Comparison of ENCODE assay signal across 24 cellular contexts in the genomic region with DNA sequence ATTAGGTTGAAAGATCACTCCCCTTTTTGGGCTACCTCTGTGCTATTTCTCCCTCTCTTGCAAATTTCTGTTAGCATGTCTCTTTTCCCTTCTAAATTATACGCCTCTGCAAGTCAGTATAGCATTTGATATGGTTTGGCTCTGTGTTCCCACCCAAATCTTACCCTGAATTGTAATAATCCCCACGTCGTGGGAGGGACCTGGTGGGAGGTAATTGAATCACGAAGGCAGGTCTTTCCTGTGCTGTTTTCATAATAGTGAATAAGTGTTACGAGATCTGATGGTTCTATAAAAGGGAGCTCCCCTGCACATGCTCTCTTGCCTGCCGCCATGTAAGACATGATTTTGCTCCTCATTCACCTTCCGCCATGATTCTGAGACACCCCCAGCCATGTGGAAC.
"Had no signal": no experiment of that assay in that cellular context is flagged by ENCODE, and none has a peak within 500 bp of the region (broad histone marks: within the 10 kb centered on the region; RNA-seq: fewer than 3 reads in every experiment).

No MANE protein-coding gene starts in this region.

- H3K27ac Mint-ChIP-seq: natural killer cell treated with Interleukin-12 subunit alpha and Interleukin-12 subunit beta and Interleukin-15 and Interleukin-18, amount 100 ng/mL, for 72 hours; stimulated activated naive B cell treated with anti-CD40 and anti-IgM and Interleukin-4, amounts not matched to agents 10 μg/mL and 1 μg/mL and 100 μg/mL, for 72 hours; stimulated activated naive CD8-positive, alpha-beta T cell treated with anti-CD3 and anti-CD28 coated beads, Interleukin-15, Interleukin-2, amounts not matched to agents 100 ng/mL and 50 ng/mL, for 24 hours had no signal

- H3K27ac ChIP-seq: neutrophil, pancreas, right lobe of liver, sigmoid colon, stomach, thoracic aorta, thyroid gland, tibial nerve, upper lobe of left lung, vagina had no signal

- H3K9me3 Mint-ChIP-seq: natural killer cell treated with Interleukin-12 subunit alpha and Interleukin-12 subunit beta and Interleukin-15 and Interleukin-18, amount 100 ng/mL, for 72 hours; stimulated activated effector memory CD8-positive, alpha-beta T cell treated with anti-CD3 and anti-CD28 coated beads, Interleukin-12 subunit alpha, Interleukin-12 subunit beta, amount 100 ng/mL, for 72 hours; stimulated activated naive CD8-positive, alpha-beta T cell treated with anti-CD3 and anti-CD28 coated beads, Interleukin-15, Interleukin-2, amounts not matched to agents 100 ng/mL and 50 ng/mL, for 24 hours had no signal

- H3K4me1 Mint-ChIP-seq: neural crest cell; stimulated activated effector memory CD8-positive, alpha-beta T cell treated with anti-CD3 and anti-CD28 coated beads, Interleukin-12 subunit alpha, Interleukin-12 subunit beta, amount 100 ng/mL, for 72 hours; stimulated activated naive B cell treated with anti-CD40 and anti-IgM and Interleukin-4, amounts not matched to agents 10 μg/mL and 1 μg/mL and 100 μg/mL, for 72 hours had no signal

- H3K4me3 Mint-ChIP-seq: natural killer cell treated with Interleukin-12 subunit alpha and Interleukin-12 subunit beta and Interleukin-15 and Interleukin-18, amount 100 ng/mL, for 72 hours; nephron progenitor cell; neural crest cell; stimulated activated effector memory CD8-positive, alpha-beta T cell treated with anti-CD3 and anti-CD28 coated beads, Interleukin-12 subunit alpha, Interleukin-12 subunit beta, amount 100 ng/mL, for 72 hours; stimulated activated naive B cell treated with anti-CD40 and anti-IgM and Interleukin-4, amounts not matched to agents 10 μg/mL and 1 μg/mL and 100 μg/mL, for 72 hours; stimulated activated naive CD8-positive, alpha-beta T cell treated with anti-CD3 and anti-CD28 coated beads, Interleukin-15, Interleukin-2, amounts not matched to agents 100 ng/mL and 50 ng/mL, for 24 hours had no signal

- H3K27me3 Mint-ChIP-seq: natural killer cell treated with Interleukin-12 subunit alpha and Interleukin-12 subunit beta and Interleukin-15 and Interleukin-18, amount 100 ng/mL, for 72 hours; stimulated activated naive B cell treated with anti-CD40 and anti-IgM and Interleukin-4, amounts not matched to agents 10 μg/mL and 1 μg/mL and 100 μg/mL, for 72 hours; stimulated activated naive CD8-positive, alpha-beta T cell treated with anti-CD3 and anti-CD28 coated beads, Interleukin-15, Interleukin-2, amounts not matched to agents 100 ng/mL and 50 ng/mL, for 24 hours had no signal

- ATAC-seq: natural killer cell treated with Interleukin-12 subunit alpha and Interleukin-12 subunit beta and Interleukin-15 and Interleukin-18, amount 100 ng/mL, for 72 hours; pancreas; right cardiac atrium; right lobe of liver; stimulated activated effector memory CD8-positive, alpha-beta T cell treated with anti-CD3 and anti-CD28 coated beads, Interleukin-12 subunit alpha, Interleukin-12 subunit beta, amount 100 ng/mL, for 72 hours; stimulated activated naive B cell treated with anti-CD40 and anti-IgM and Interleukin-4, amounts not matched to agents 10 μg/mL and 1 μg/mL and 100 μg/mL, for 72 hours had no signal

- DNase-seq: nephron progenitor cell; pancreas; right cardiac atrium; right lobe of liver; sigmoid colon; small intestine; stimulated activated CD4-positive, alpha-beta T cell treated with anti-CD3 and anti-CD28 coated beads, Interleukin-15, amount 100 ng/mL, for 24 hours; stimulated activated CD4-positive, alpha-beta T cell treated with anti-CD3 and anti-CD28 coated beads, Interleukin-2, amount 100 ng/mL, for 24 hours; stimulated activated CD4-positive, alpha-beta T cell treated with anti-CD3 and anti-CD28 coated beads, Interleukin-2, amount 100 ng/mL, for 48 hours; stimulated activated CD4-positive, alpha-beta T cell treated with anti-CD3 and anti-CD28 coated beads, Interleukin-4, amount 100 ng/mL, for 24 hours; stimulated activated naive B cell treated with anti-CD40 and anti-IgM and Interleukin-4, amounts not matched to agents 10 μg/mL and 1 μg/mL and 100 μg/mL, for 72 hours; stimulated activated naive CD4-positive, alpha-beta T cell treated with Interleukin-2 at 50 U/mL for 16 hours; stomach; thyroid gland; trophoblast cell; upper lobe of left lung had no signal
